In the genomic region with DNA sequence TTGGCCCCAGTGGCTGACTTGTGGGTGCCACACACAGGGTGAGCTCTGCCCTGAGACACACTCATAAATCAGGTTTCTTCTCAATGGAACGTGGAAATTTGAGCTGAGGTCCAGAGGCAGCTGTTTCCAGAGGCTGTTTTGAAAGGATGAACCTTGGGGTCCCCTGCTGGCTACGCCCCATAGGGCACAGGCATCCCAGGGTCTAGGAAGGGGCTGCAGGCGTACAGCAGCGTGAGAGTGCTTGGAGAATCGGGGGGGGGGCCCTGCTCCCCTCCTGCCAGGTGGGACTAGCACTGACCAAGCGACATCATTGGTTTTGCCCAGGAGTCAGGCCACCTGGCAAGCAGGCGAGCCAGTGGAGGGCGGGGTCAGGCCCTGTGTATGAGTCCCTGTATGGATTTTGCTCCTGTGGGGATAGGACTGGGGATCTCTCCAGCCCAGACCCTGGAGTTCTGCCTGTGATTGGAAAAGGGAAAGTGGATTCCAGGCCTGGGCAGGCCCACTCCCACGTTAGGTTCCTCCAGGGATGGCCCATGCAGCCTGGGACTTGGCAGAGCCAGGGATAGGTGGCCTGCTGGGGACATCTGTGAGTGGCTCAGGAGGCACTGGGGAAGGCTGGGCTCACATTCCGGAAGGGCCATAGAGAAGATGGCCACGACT, we compare ENCODE assay signal across 16 cellular contexts.
DNase-seq lines count a peak whose midpoint lies in the region; ATAC-seq and TF ChIP-seq lines count a peak whose summit lies in the region.
"Had no signal": no experiment of that assay in that cellular context is flagged by ENCODE, and none has a peak within 500 bp of the region (broad histone marks: within the 10 kb centered on the region; RNA-seq: fewer than 3 reads in every experiment).

No MANE protein-coding gene starts in this region.

- intact Hi-C loops in cardiac septum (cut with DNase I) (no loop called here), left ventricle myocardium superior (cut with micrococcal nuclease) (no loop called here), stomach (cut with DNase I; ENCODE audit: low total_unique reads) (loop anchor here (10.0 kb wide), 2 partner anchors 99 to 259 kb away; no protein-coding TSS in a partner anchor), dorsolateral prefrontal cortex (cut with DNase I) (no loop called here)

- no peak overlapping the region for H3K9ac ChIP-seq in KMS-11

- no peaks in the 10 kb centered on the region for H3K27me3 ChIP-seq in KMS-11 (ENCODE audit: insufficient read depth, low read depth)
- H3K27me3 ChIP-seq in stomach: peaks cover 0 to 17% (median 0%) of the 10 kb centered on the region in 3 donors
- no peaks in the 10 kb centered on the region for H3K27me3 ChIP-seq in dorsolateral prefrontal cortex

- no peak for TF ChIP-seq POLR2A in stomach (IDR thresholded peaks at IDR 0.05)

- ATAC-seq in left ventricle myocardium superior: no peak
- ATAC-seq: CD8-positive, alpha-beta T cell; GM23338 had no signal

- H3K36me3 ChIP-seq in KMS-11 (ENCODE audit: insufficient read depth) (no peaks in the 10 kb centered on the region), stomach (no peaks in the 10 kb centered on the region)

- no peak for TF ChIP-seq EP300 in stomach (IDR thresholded peaks at IDR 0.05)

- H3K4me1 ChIP-seq in KMS-11 (ENCODE audit: low read depth, poor library complexity, severe bottlenecking) (peaks cover 58% of the 10 kb centered on the region), stomach (peaks cover 11 to 34% (median 26%) of the 10 kb centered on the region in 4 donors)

- 0 out of 2 replicates have a peak overlapping the region, but pooled peaks have one; percentile 36 for H3K4me2 ChIP-seq in KMS-11
- H3K4me2 ChIP-seq: GM23338 had no signal

- H4K20me1 ChIP-seq in KMS-11 (ENCODE audit: insufficient read depth): no peaks in the 10 kb centered on the region

- WGBS in stomach, 5 donors: 76 to 85% (median 78%) methylated on average over 5 to 11 of the region's 11 CpGs

- no peaks in the 10 kb centered on the region for H3K79me2 ChIP-seq in KMS-11 (ENCODE audit: insufficient read depth, low read depth)

- DNase-seq in cardiac septum (ENCODE audit: low spot score): peak; percentile 66
- no peak for DNase-seq in left ventricle myocardium superior
- peak; percentile 83 for DNase-seq in mesenteric fat pad (ENCODE audit: low spot score)
- DNase-seq in stomach: no peak
- DNase-seq in dorsolateral prefrontal cortex: no peak
- no peak for DNase-seq in dedifferentiated amniotic fluid mesenchymal stem cell (ENCODE audit: extremely low spot score)
- DNase-seq in NCI-H774 (lab: John Stamatoyannopoulos, UW): no peak
- DNase-seq: CD8-positive, alpha-beta T cell; DMS79 treated with DMSO at 0.1 percent for 48 hours; NCI-H1105; NCI-H1930; NCI-H446; NCI-H69; NK-92 treated with Interleukin-12 subunit alpha and Interleukin-12 subunit beta, amount 100 ng/mL, for 24 hours had no signal

- no peaks in the 10 kb centered on the region for H3K9me3 ChIP-seq in stomach

- no peak for TF ChIP-seq CTCF in KMS-11 (conservative IDR thresholded peaks at IDR 0.05; ENCODE audit: low read depth, low read length)
- no peak for TF ChIP-seq CTCF in stomach (IDR thresholded peaks at IDR 0.05)
- no peak for TF ChIP-seq CTCF in dorsolateral prefrontal cortex (IDR thresholded peaks at IDR 0.05 in 54 of 56, conservative IDR thresholded peaks at IDR 0.05 in 2 of 56; ENCODE audit: low read depth in 1 of 56, partially characterized antibody in 56 of 56)

- H3K4me3 ChIP-seq in KMS-11 (IDR thresholded peaks at IDR 0.05; ENCODE audit: insufficient read depth, low read depth, low read length) (no peak overlapping the region), stomach (no peak overlapping the region), dorsolateral prefrontal cortex (no peak overlapping the region)
- H3K4me3 ChIP-seq: GM23338 had no signal

- H2AFZ ChIP-seq in KMS-11 (ENCODE audit: low read depth): no peak overlapping the region
- H2AFZ ChIP-seq: GM23338 had no signal

- H3K27ac ChIP-seq in KMS-11: no peak overlapping the region
- H3K27ac ChIP-seq in stomach: peak overlapping the region in 3 of 5 donors; percentile 54 to 75 (median 73)
- no peak overlapping the region for H3K27ac ChIP-seq in dorsolateral prefrontal cortex

Comparison
In these comparisons a context has a peak if more than half of its experiments do, and no peak if none do; other contexts are left out.
1. DNase-seq: peak in cardiac septum (single experiment) and mesenteric fat pad (single experiment); none in left ventricle myocardium superior (single experiment), stomach (single experiment), dorsolateral prefrontal cortex (0 of 10), dedifferentiated amniotic fluid mesenchymal stem cell (single experiment) and NCI-H774 (single experiment).
2. H3K27ac ChIP-seq: peak in stomach (3 of 5); none in KMS-11 (single experiment) and dorsolateral prefrontal cortex (0 of 59).